ENCODE assay signal across 2 cellular contexts in genomic region chr9:136622538-136622948, GRCh38.
A peak's percentile ranks its signal among the peaks of the same experiment; 100 is the strongest.
TF ChIP-seq lines count a peak whose summit lies in the region.

No MANE protein-coding gene starts in this region.

TF ChIP-seq in K562, 482 proteins besides CTCF, POLR2A, EP300 and RAD21:
- TF ChIP-seq, protein P1, sequence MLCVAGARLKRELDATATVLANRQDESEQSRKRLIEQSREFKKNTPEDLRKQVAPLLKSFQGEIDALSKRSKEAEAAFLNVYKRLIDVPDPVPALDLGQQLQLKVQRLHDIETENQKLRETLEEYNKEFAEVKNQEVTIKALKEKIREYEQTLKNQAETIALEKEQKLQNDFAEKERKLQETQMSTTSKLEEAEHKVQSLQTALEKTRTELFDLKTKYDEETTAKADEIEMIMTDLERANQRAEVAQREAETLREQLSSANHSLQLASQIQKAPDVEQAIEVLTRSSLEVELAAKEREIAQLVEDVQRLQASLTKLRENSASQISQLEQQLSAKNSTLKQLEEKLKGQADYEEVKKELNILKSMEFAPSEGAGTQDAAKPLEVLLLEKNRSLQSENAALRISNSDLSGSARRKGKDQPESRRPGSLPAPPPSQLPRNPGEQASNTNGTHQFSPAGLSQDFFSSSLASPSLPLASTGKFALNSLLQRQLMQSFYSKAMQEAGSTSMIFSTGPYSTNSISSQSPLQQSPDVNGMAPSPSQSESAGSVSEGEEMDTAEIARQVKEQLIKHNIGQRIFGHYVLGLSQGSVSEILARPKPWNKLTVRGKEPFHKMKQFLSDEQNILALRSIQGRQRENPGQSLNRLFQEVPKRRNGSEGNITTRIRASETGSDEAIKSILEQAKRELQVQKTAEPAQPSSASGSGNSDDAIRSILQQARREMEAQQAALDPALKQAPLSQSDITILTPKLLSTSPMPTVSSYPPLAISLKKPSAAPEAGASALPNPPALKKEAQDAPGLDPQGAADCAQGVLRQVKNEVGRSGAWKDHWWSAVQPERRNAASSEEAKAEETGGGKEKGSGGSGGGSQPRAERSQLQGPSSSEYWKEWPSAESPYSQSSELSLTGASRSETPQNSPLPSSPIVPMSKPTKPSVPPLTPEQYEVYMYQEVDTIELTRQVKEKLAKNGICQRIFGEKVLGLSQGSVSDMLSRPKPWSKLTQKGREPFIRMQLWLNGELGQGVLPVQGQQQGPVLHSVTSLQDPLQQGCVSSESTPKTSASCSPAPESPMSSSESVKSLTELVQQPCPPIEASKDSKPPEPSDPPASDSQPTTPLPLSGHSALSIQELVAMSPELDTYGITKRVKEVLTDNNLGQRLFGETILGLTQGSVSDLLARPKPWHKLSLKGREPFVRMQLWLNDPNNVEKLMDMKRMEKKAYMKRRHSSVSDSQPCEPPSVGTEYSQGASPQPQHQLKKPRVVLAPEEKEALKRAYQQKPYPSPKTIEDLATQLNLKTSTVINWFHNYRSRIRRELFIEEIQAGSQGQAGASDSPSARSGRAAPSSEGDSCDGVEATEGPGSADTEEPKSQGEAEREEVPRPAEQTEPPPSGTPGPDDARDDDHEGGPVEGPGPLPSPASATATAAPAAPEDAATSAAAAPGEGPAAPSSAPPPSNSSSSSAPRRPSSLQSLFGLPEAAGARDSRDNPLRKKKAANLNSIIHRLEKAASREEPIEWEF (CRISPR knock-in tag; IDR thresholded peaks at IDR 0.05): no peak
- TF ChIP-seq POLR2G (IDR thresholded peaks at IDR 0.05; ENCODE audit: low read depth, low read length): peak; percentile 51
- TF ChIP-seq ZNF263 (CRISPR knock-in tag; IDR thresholded peaks at IDR 0.05; ENCODE audit: borderline replicate concordance): peak; percentile 36; the same call in 1 of the 2 replicates
- peak; percentile 23 for TF ChIP-seq KDM5B (IDR thresholded peaks at IDR 0.05; ENCODE audit: insufficient replicate concordance, low read depth, low read length)
TF ChIP-seq in K562: peak in this region for 3.

TF ChIP-seq in HepG2, 621 proteins besides CTCF, POLR2A, EP300 and RAD21:
- no peak for TF ChIP-seq MYC (CRISPR knock-in tag; IDR thresholded peaks at IDR 0.05; ENCODE audit: borderline replicate concordance)
- TF ChIP-seq, protein P2, sequence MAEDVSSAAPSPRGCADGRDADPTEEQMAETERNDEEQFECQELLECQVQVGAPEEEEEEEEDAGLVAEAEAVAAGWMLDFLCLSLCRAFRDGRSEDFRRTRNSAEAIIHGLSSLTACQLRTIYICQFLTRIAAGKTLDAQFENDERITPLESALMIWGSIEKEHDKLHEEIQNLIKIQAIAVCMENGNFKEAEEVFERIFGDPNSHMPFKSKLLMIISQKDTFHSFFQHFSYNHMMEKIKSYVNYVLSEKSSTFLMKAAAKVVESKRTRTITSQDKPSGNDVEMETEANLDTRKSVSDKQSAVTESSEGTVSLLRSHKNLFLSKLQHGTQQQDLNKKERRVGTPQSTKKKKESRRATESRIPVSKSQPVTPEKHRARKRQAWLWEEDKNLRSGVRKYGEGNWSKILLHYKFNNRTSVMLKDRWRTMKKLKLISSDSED (CRISPR knock-in tag; IDR thresholded peaks at IDR 0.05): 0 out of 2 replicates have a peak, but pooled peaks have one; percentile 1
